ENCODE assay signal across 9 cellular contexts in the genomic region with DNA sequence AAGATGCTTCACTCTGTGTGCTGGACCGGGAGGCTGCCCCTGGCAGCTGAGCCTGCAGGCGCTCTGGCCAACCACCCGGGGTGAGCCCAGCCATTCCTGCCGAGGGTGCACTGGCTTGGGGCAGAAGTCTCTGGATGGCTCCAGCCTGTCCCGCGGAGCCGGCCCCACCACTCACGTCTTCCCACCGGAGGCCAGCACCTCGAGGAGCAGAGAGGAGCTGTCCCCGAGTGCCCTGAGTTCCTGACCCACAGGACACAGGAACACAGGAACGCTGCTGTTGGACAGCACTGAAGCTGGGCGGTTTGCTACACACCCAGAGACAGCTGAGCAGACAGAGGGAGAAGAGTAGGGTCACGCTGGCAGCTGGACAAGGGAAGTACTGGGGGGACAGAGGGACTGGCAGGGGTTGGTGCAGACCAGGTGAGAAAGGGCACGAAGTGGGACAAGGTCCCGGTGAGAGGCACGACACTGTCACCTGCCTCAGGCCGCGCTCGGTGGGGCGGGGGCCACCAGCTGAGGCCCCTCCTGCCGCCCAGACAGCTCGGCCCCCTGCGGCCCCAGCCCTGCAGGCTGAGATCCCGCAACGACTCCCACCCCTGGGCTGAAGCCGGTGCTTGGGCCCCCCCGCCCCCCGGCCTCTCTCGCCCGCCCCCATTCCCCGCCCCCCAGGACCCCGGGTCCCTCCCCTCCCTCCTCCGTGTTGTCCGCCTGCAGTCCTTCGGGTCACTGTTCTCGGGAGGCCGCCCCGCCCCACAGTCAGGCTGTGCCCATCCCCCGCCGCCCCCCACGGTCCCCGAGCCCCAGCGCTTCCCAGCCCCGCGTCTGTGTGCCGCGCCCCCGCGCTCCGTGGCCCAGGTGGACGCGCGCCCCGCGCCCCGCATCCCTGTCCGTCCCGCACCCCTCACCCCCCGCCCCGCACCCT. TPM values are rescaled to one million over a fixed set of nuclear protein-coding genes. Genes with fewer than 3 reads are reported as not detected.
A peak's percentile ranks its signal among the peaks of the same experiment; 100 is the strongest.
DNase-seq lines count a peak whose midpoint lies in the region; ATAC-seq, FAIRE-seq and TF ChIP-seq lines count a peak whose summit lies in the region.
"Had no signal": no experiment of that assay in that cellular context is flagged by ENCODE, and none has a peak within 500 bp of the region (broad histone marks: within the 10 kb centered on the region; RNA-seq: fewer than 3 reads in every experiment).

No MANE protein-coding gene starts in this region.

- H3K36me3 ChIP-seq in GM23338 (ENCODE audit: insufficient read depth), result no peaks in the 10 kb centered on the region; the same call in 1 of the 2 replicates
- H3K36me3 ChIP-seq in K562 (ENCODE audit: control insufficient read depth, insufficient read depth, low read length), result peaks cover 19% of the 10 kb centered on the region; the same call in 2 of the 3 replicates

- TF ChIP-seq RAD21 in K562 (CRISPR knock-in tag; conservative IDR thresholded peaks at IDR 0.05 in 1 of 2, IDR thresholded peaks at IDR 0.05 in 1 of 2), result no peak

- peak overlapping the region; percentile 89 for H3K4me3 Mint-ChIP-seq in GM23338
- H3K4me3 Mint-ChIP-seq in memory B cell, result peak overlapping the region; percentile 74

- H3K27ac Mint-ChIP-seq in GM23338 (no peak overlapping the region), memory B cell (no peak overlapping the region)

- no peaks in the 10 kb centered on the region for H3K9me1 ChIP-seq in K562 (ENCODE audit: control insufficient read depth, insufficient read depth, low read length)

- H2AFZ ChIP-seq in GM23338 (no peak overlapping the region; the same call in 1 of the 2 replicates), K562 (ENCODE audit: low read depth, low read length) (peak overlapping the region; percentile 83)

- no peak for TF ChIP-seq EP300 in K562 (IDR thresholded peaks at IDR 0.05; ENCODE audit: low read length)

- FAIRE-seq in K562 (lab: Jason Lieb, UNC), result no peak

- TF ChIP-seq CTCF in GM23338 (conservative IDR thresholded peaks at IDR 0.05; ENCODE audit: low read depth in 2 of 2), result no peak
- no peak for TF ChIP-seq CTCF in K562 (IDR thresholded peaks at IDR 0.05 in 2 of 3, conservative IDR thresholded peaks at IDR 0.05 in 1 of 3; ENCODE audit: insufficient read depth in 2 of 3, low read depth in 1 of 3, low read length in 3 of 3)

- H3K79me2 ChIP-seq in GM23338 (replicated peaks; ENCODE audit: insufficient read depth) (peaks cover 13% of the 10 kb centered on the region), K562 (ENCODE audit: control insufficient read depth, insufficient read depth, low read length) (peaks cover 10% of the 10 kb centered on the region)

- BruUV-seq in K562 (replicated peaks; lab: Mats Ljungman, UMichigan), result no TSS peak

- H3K4me1 ChIP-seq in GM23338 (ENCODE audit: insufficient read depth) (peaks cover 9% of the 10 kb centered on the region; the same call in 1 of the 2 replicates), K562 (replicated peaks in 1 of 2; ENCODE audit: control insufficient read depth in 2 of 2, insufficient read depth in 2 of 2, low read length in 2 of 2) (peaks cover 10 to 60% of the 10 kb centered on the region in 2 experiments)

- TF ChIP-seq POLR2A in K562 (conservative IDR thresholded peaks at IDR 0.05), result no peak

- no peaks in the 10 kb centered on the region for H3K27me3 ChIP-seq in GM23338 (ENCODE audit: insufficient read depth)
- H3K27me3 ChIP-seq in K562 (ENCODE audit: control insufficient read depth in 2 of 2, insufficient read depth in 2 of 2, low read length in 2 of 2), result peaks cover 0 to 4% of the 10 kb centered on the region in 2 experiments; a peak in 2 of 5 replicates

- peaks cover 21% of the 10 kb centered on the region for H3K36me3 Mint-ChIP-seq in GM23338 (ENCODE audit: low read depth)
- peaks cover 2% of the 10 kb centered on the region for H3K36me3 Mint-ChIP-seq in memory B cell

- 17% methylated on average over 21 of the region's 61 CpGs for WGBS in K562 (ENCODE audit: insufficient coverage, low coverage, missing lambda C conversion rate)

- H3K4me2 ChIP-seq in GM23338 (peak overlapping the region; percentile 84), K562 (ENCODE audit: insufficient read depth, low read length) (peak overlapping the region; percentile 76)

- DNase-seq in A172 (ENCODE audit: low spot score), result peak; percentile 36
- DNase-seq in GM23338 (ENCODE audit: low spot score), result no peak
- peak in 3 of 4 experiments; percentile 37 to 83 (median 82) for DNase-seq in K562 (ENCODE audit: extremely low read depth in 1 of 4, low spot score in 3 of 4)
- no peak for DNase-seq in memory B cell (ENCODE audit: low spot score in 2 of 2)
- no peak for DNase-seq in NAMALWA (ENCODE audit: low spot score)
- DNase-seq in AG08396 (ENCODE audit: low spot score), result no peak
- DNase-seq in NCI-H2171 (lab: John Stamatoyannopoulos, UW), result no peak

- in situ Hi-C loops in K562 (cut with MboI), result loop anchor here (10.0 kb wide), 1 partner anchor 154 kb away; no protein-coding TSS in a partner anchor

- H4K20me1 ChIP-seq in GM23338 (replicated peaks; ENCODE audit: insufficient read depth), result no peaks in the 10 kb centered on the region; the same call in 1 of the 2 replicates
- H4K20me1 ChIP-seq in K562 (replicated peaks; ENCODE audit: control insufficient read depth, insufficient read depth, low read length), result no peaks in the 10 kb centered on the region

- H3K4me3 ChIP-seq in GM23338, result peak overlapping the region; percentile 54
- peak overlapping the region; percentile 23; the same call in 1 of the 2 replicates for H3K4me3 ChIP-seq in K562

- H3K9me2 ChIP-seq in GM23338 (ENCODE audit: insufficient read depth), result no peaks in the 10 kb centered on the region

- CTCF ChIA-PET in K562 (lab: Yijun Ruan, JAX; ENCODE audit: low intra/inter-chr PET ratio), result no interaction called here

- peaks cover 23% of the 10 kb centered on the region; the same call in 2 of the 3 replicates for H3K9me3 Mint-ChIP-seq in GM23338
- no peaks in the 10 kb centered on the region for H3K9me3 Mint-ChIP-seq in memory B cell

- H3K9ac ChIP-seq in K562 (ENCODE audit: insufficient read depth in 1 of 2, low read depth in 2 of 2, low read length in 2 of 2), result peak overlapping the region; percentile 41 to 86; a peak in 3 of 4 replicates

- intact Hi-C loops in K562 (cut with micrococcal nuclease), result no loop called here

- H3K4me1 Mint-ChIP-seq in GM23338 (peaks cover 21% of the 10 kb centered on the region), memory B cell (peaks cover 9% of the 10 kb centered on the region)

- POLR2A ChIA-PET in K562 (lab: Yijun Ruan, JAX), result interaction anchor here (0.5 to 0.6 kb wide), 2 partner anchors 29 to 297 kb away, joined by 3 read pairs; no protein-coding TSS in a partner anchor

- H3K27me3 Mint-ChIP-seq in GM23338 (ENCODE audit: insufficient read depth, low read depth, poor library complexity) (peaks cover 20% of the 10 kb centered on the region), memory B cell (peaks cover 27% of the 10 kb centered on the region)

- H3K9me3 ChIP-seq in K562 (replicated peaks; ENCODE audit: control insufficient read depth, insufficient read depth, low read depth, low read length), result peaks cover 5% of the 10 kb centered on the region

- peaks cover 24% of the 10 kb centered on the region; the same call in 1 of the 2 replicates for H3F3A ChIP-seq in GM23338 (replicated peaks; ENCODE audit: low read depth)

- ATAC-seq in GM23338, result peak; percentile 21
- ATAC-seq in K562, result peak; percentile 50
- no peak for ATAC-seq in memory B cell (ENCODE audit: low read depth)
- no peak for ATAC-seq in GM21529 (IDR thresholded peaks at IDR 0.05; ENCODE audit: unreplicated experiment)

- H3K27ac ChIP-seq in GM23338 (ENCODE audit: low read depth) (no peak overlapping the region), K562 (ENCODE audit: extremely low read depth, low read depth, low read length) (no peak overlapping the region; the same call in 2 of the 3 replicates)
- H3K27ac ChIP-seq: skin epidermis had no signal

RNA-seq across cellular contexts. Expression of gene B4GALNT4, which starts 0.6 kb away (rescaled TPM):
- total RNA-seq in A172 (2014; rRNA removed; shearing (Covaris generic)), result 27.9 and 40.8 TPM in 2 replicates
- 55.2 and 92.6 TPM in 2 replicates for total RNA-seq in GM23338 (2014; rRNA removed; shearing (Covaris generic))
- 49.9 and 53.5 TPM in 2 replicates for polyA plus RNA-seq in GM23338 (2016; fragmentation: Nextera tagmentation; extraction: Ambion mirVana)
- 45.4 and 151 TPM in 2 replicates for total RNA-seq in K562 (2011; cell fraction: chromatin; rRNA removed; ENCODE audit: low replicate concordance)
- 117 and 141 TPM in 2 replicates for total RNA-seq in K562 (2011; cell fraction: nucleolus; rRNA removed)
- total RNA-seq in K562 (2011; cell fraction: nucleoplasm; rRNA removed), result 54.9 and 57.5 TPM in 2 replicates
- 22.7 and 26.2 TPM in 2 replicates for total RNA-seq in K562 (2014; rRNA removed)
- 2.1 and 2.5 TPM in 2 replicates for total RNA-seq in K562 (2014; rRNA removed; fragmentation: Illumina TruSeq; extraction: Trizol)
- total RNA-seq in K562 (2015; rRNA removed; fragmentation: Illumina TruSeq; extraction: Trizol), result 7.6 and 9.7 TPM in 2 replicates
- 33.6 and 37.1 TPM in 2 replicates for total RNA-seq in K562 (2021)
- polyA plus RNA-seq in K562 (2011; rRNA removed), result 14.0 and 22.7 TPM in 2 replicates
- 20.4 and 42.5 TPM in 2 replicates for polyA plus RNA-seq in K562 (2011; cell fraction: cytosol; rRNA removed)
- 174 and 271 TPM in 2 replicates for polyA plus RNA-seq in K562 (2011; cell fraction: nucleus; rRNA removed)
- polyA plus RNA-seq in K562 (2012), result 17.2 and 19.0 TPM in 2 replicates
- 4.5 and 10.9 TPM in 2 replicates for polyA plus RNA-seq in K562 (2014; fragmentation: Illumina TruSeq; extraction: Trizol)
- under 1 TPM in 1 of 2 experiments, not detected in 1; 0.20 TPM for polyA plus RNA-seq in K562 (2014; fragmentation: Nextera tagmentation; extraction: Ambion mirVana)
- polyA plus RNA-seq in K562 (2014; rRNA removed), result 30.0 and 32.0 TPM in 2 replicates
- polyA minus RNA-seq in K562 (2011; rRNA and poly(A)+ RNA removed), result 2.1 and 3.3 TPM in 2 replicates
- 8.1 and 9.7 TPM in 2 replicates for polyA minus RNA-seq in K562 (2011; cell fraction: cytosol; rRNA and poly(A)+ RNA removed)
- polyA minus RNA-seq in K562 (2011; cell fraction: nucleus; rRNA and poly(A)+ RNA removed), result 23.6 and 27.2 TPM in 2 replicates

RNA-seq across cellular contexts. Expression of gene PKP3, which starts 25.3 kb away (rescaled TPM):
- 39.8 and 44.0 TPM in 2 replicates for total RNA-seq in A172 (2014; rRNA removed; shearing (Covaris generic))
- total RNA-seq in GM23338 (2014; rRNA removed; shearing (Covaris generic)), result 18.7 and 23.0 TPM in 2 replicates
- polyA plus RNA-seq in GM23338 (2016; fragmentation: Nextera tagmentation; extraction: Ambion mirVana) (6.1 and 7.2 TPM in 2 replicates), K562 (2011; rRNA removed) (45.4 and 47.8 TPM in 2 replicates), K562 (2014; fragmentation: Illumina TruSeq; extraction: Trizol) (26.9 and 39.7 TPM in 2 replicates), K562 (2014; fragmentation: Nextera tagmentation; extraction: Ambion mirVana) (under 1 TPM; 0.11 to 0.45 TPM), K562 (2014; rRNA removed) (73.9 and 78.9 TPM in 2 replicates)
- 29.8 and 101 TPM in 2 replicates for total RNA-seq in K562 (2011; cell fraction: chromatin; rRNA removed; ENCODE audit: low replicate concordance)
- total RNA-seq in K562 (2011; cell fraction: nucleolus; rRNA removed), result 77.2 and 90.9 TPM in 2 replicates
- total RNA-seq in K562 (2011; cell fraction: nucleoplasm; rRNA removed), result 38.5 and 42.2 TPM in 2 replicates
- total RNA-seq in K562 (2014; rRNA removed) (99.7 and 122 TPM in 2 replicates), K562 (2014; rRNA removed; fragmentation: Illumina TruSeq; extraction: Trizol) (11.2 and 14.9 TPM in 2 replicates), K562 (2015; rRNA removed; fragmentation: Illumina TruSeq; extraction: Trizol) (30.7 and 36.6 TPM in 2 replicates), K562 (2021) (102 and 110 TPM in 2 replicates)
- polyA plus RNA-seq in K562 (2011; cell fraction: cytosol; rRNA removed), result 40.1 and 126 TPM in 2 replicates
- polyA plus RNA-seq in K562 (2011; cell fraction: nucleus; rRNA removed), result 77.2 and 108 TPM in 2 replicates
- polyA plus RNA-seq in K562 (2012), result 49.0 and 59.2 TPM in 2 replicates
- polyA minus RNA-seq in K562 (2011; rRNA and poly(A)+ RNA removed), result 8.3 and 21.7 TPM in 2 replicates
- 71.3 and 72.2 TPM in 2 replicates for polyA minus RNA-seq in K562 (2011; cell fraction: cytosol; rRNA and poly(A)+ RNA removed)
- polyA minus RNA-seq in K562 (2011; cell fraction: nucleus; rRNA and poly(A)+ RNA removed), result 28.1 and 30.5 TPM in 2 replicates

RNA-seq across cellular contexts. Expression of gene SIGIRR, which starts 46.1 kb away (rescaled TPM):
- 3.8 and 3.9 TPM in 2 replicates for total RNA-seq in A172 (2014; rRNA removed; shearing (Covaris generic))
- total RNA-seq in GM23338 (2014; rRNA removed; shearing (Covaris generic)), result 59.1 and 63.0 TPM in 2 replicates
- polyA plus RNA-seq in GM23338 (2016; fragmentation: Nextera tagmentation; extraction: Ambion mirVana) (72.2 and 96.2 TPM in 2 replicates), K562 (2011; rRNA removed) (22.5 and 25.0 TPM in 2 replicates), K562 (2014; fragmentation: Illumina TruSeq; extraction: Trizol) (14.8 and 46.2 TPM in 2 replicates), K562 (2014; fragmentation: Nextera tagmentation; extraction: Ambion mirVana) (10 to 100 TPM in 1 of 2 experiments, 1 to 10 TPM in 1; 6.3 to 13.3 TPM), K562 (2014; rRNA removed) (92.4 and 133 TPM in 2 replicates)
- total RNA-seq in K562 (2011; cell fraction: chromatin; rRNA removed; ENCODE audit: low replicate concordance), result 8.7 and 27.6 TPM in 2 replicates
- total RNA-seq in K562 (2011; cell fraction: nucleolus; rRNA removed), result 50.7 and 50.9 TPM in 2 replicates
- total RNA-seq in K562 (2011; cell fraction: nucleoplasm; rRNA removed), result 15.8 and 24.1 TPM in 2 replicates
- total RNA-seq in K562 (2014; rRNA removed) (109 and 114 TPM in 2 replicates), K562 (2014; rRNA removed; fragmentation: Illumina TruSeq; extraction: Trizol) (6.0 and 7.2 TPM in 2 replicates), K562 (2015; rRNA removed; fragmentation: Illumina TruSeq; extraction: Trizol) (50.6 and 51.6 TPM in 2 replicates), K562 (2021) (83.1 and 93.8 TPM in 2 replicates)
- 41.4 and 135 TPM in 2 replicates for polyA plus RNA-seq in K562 (2011; cell fraction: cytosol; rRNA removed)
- polyA plus RNA-seq in K562 (2011; cell fraction: nucleus; rRNA removed), result 81.1 and 118 TPM in 2 replicates
- polyA plus RNA-seq in K562 (2012), result 55.3 and 81.1 TPM in 2 replicates
- 1.1 and 2.3 TPM in 2 replicates for polyA minus RNA-seq in K562 (2011; rRNA and poly(A)+ RNA removed)
- 12.4 and 13.7 TPM in 2 replicates for polyA minus RNA-seq in K562 (2011; cell fraction: cytosol; rRNA and poly(A)+ RNA removed)
- 11.0 and 11.7 TPM in 2 replicates for polyA minus RNA-seq in K562 (2011; cell fraction: nucleus; rRNA and poly(A)+ RNA removed)

RNA-seq across cellular contexts. Expression of gene IFITM3, which starts 48.0 kb away (rescaled TPM):
- total RNA-seq in A172 (2014; rRNA removed; shearing (Covaris generic)), result 63.1 and 73.6 TPM in 2 replicates
- 72.4 and 82.3 TPM in 2 replicates for total RNA-seq in GM23338 (2014; rRNA removed; shearing (Covaris generic))
- polyA plus RNA-seq in GM23338 (2016; fragmentation: Nextera tagmentation; extraction: Ambion mirVana) (829 and 840 TPM in 2 replicates), K562 (2011; rRNA removed) (22.7 and 77.6 TPM in 2 replicates), K562 (2014; fragmentation: Illumina TruSeq; extraction: Trizol) (242 and 297 TPM in 2 replicates), K562 (2014; fragmentation: Nextera tagmentation; extraction: Ambion mirVana) (100 to 1,000 TPM; 452 to 461 TPM), K562 (2014; rRNA removed) (77.7 and 150 TPM in 2 replicates)
- 6.0 and 26.3 TPM in 2 replicates for total RNA-seq in K562 (2011; cell fraction: chromatin; rRNA removed; ENCODE audit: low replicate concordance)
- total RNA-seq in K562 (2011; cell fraction: nucleolus; rRNA removed), result 38.8 and 53.5 TPM in 2 replicates
- total RNA-seq in K562 (2011; cell fraction: nucleoplasm; rRNA removed), result 31.1 and 36.4 TPM in 2 replicates
- total RNA-seq in K562 (2014; rRNA removed) (49.6 and 70.6 TPM in 2 replicates), K562 (2014; rRNA removed; fragmentation: Illumina TruSeq; extraction: Trizol) (41.0 and 51.5 TPM in 2 replicates), K562 (2015; rRNA removed; fragmentation: Illumina TruSeq; extraction: Trizol) (155 and 161 TPM in 2 replicates), K562 (2021) (163 and 164 TPM in 2 replicates)
- 128 TPM in 2 replicates for polyA plus RNA-seq in K562 (2011; cell fraction: cytosol; rRNA removed)
- polyA plus RNA-seq in K562 (2011; cell fraction: nucleus; rRNA removed), result 28.0 and 34.2 TPM in 2 replicates
- polyA plus RNA-seq in K562 (2012), result 478 and 481 TPM in 2 replicates
- polyA minus RNA-seq in K562 (2011; rRNA and poly(A)+ RNA removed), result 19.8 and 26.3 TPM in 2 replicates
- 49.6 and 95.7 TPM in 2 replicates for polyA minus RNA-seq in K562 (2011; cell fraction: cytosol; rRNA and poly(A)+ RNA removed)
- polyA minus RNA-seq in K562 (2011; cell fraction: nucleus; rRNA and poly(A)+ RNA removed), result 6.9 and 19.4 TPM in 2 replicates

RNA-seq across cellular contexts. Expression of gene IFITM1, which starts 54.8 kb away (rescaled TPM):
- 3.1 and 4.5 TPM in 2 replicates for total RNA-seq in A172 (2014; rRNA removed; shearing (Covaris generic))
- 396 and 409 TPM in 2 replicates for total RNA-seq in GM23338 (2014; rRNA removed; shearing (Covaris generic))
- polyA plus RNA-seq in GM23338 (2016; fragmentation: Nextera tagmentation; extraction: Ambion mirVana) (1,180 and 1,194 TPM in 2 replicates), K562 (2011; rRNA removed) (900 and 1,311 TPM in 2 replicates), K562 (2014; fragmentation: Illumina TruSeq; extraction: Trizol) (1,966 and 1,984 TPM in 2 replicates), K562 (2014; fragmentation: Nextera tagmentation; extraction: Ambion mirVana) (1,000 to 10,000 TPM; 4,252 to 5,579 TPM), K562 (2014; rRNA removed) (974 and 999 TPM in 2 replicates)
- total RNA-seq in K562 (2011; cell fraction: chromatin; rRNA removed; ENCODE audit: low replicate concordance), result 394 and 929 TPM in 2 replicates
- 1,445 and 1,483 TPM in 2 replicates for total RNA-seq in K562 (2011; cell fraction: nucleolus; rRNA removed)
- 1,061 and 1,262 TPM in 2 replicates for total RNA-seq in K562 (2011; cell fraction: nucleoplasm; rRNA removed)
- total RNA-seq in K562 (2014; rRNA removed) (793 and 818 TPM in 2 replicates), K562 (2014; rRNA removed; fragmentation: Illumina TruSeq; extraction: Trizol) (572 and 787 TPM in 2 replicates), K562 (2015; rRNA removed; fragmentation: Illumina TruSeq; extraction: Trizol) (979 and 985 TPM in 2 replicates), K562 (2021) (691 and 717 TPM in 2 replicates)
- polyA plus RNA-seq in K562 (2011; cell fraction: cytosol; rRNA removed), result 2,724 and 2,737 TPM in 2 replicates
- 780 and 1,049 TPM in 2 replicates for polyA plus RNA-seq in K562 (2011; cell fraction: nucleus; rRNA removed)
- polyA plus RNA-seq in K562 (2012), result 1,084 and 1,212 TPM in 2 replicates
- polyA minus RNA-seq in K562 (2011; rRNA and poly(A)+ RNA removed), result 752 and 801 TPM in 2 replicates
- polyA minus RNA-seq in K562 (2011; cell fraction: cytosol; rRNA and poly(A)+ RNA removed), result 577 and 662 TPM in 2 replicates
- polyA minus RNA-seq in K562 (2011; cell fraction: nucleus; rRNA and poly(A)+ RNA removed), result 139 and 266 TPM in 2 replicates

Comparison
In these comparisons a context has a peak if more than half of its experiments do, and no peak if none do; other contexts are left out.
1. DNase-seq: peak in A172 (single experiment) and K562 (3 of 4); none in GM23338 (single experiment), memory B cell (0 of 2), NAMALWA (single experiment), AG08396 (single experiment) and NCI-H2171 (single experiment).
2. ATAC-seq: peak in GM23338 (single experiment) and K562 (single experiment); none in memory B cell (single experiment) and GM21529 (single experiment).